11 cellular contexts compared by ENCODE assay signal in genomic region chr7:129840757-129841156, GRCh38.
DNase-seq lines count a peak whose midpoint lies in the region; ATAC-seq and TF ChIP-seq lines count a peak whose summit lies in the region.
"Had no signal": no experiment of that assay in that cellular context is flagged by ENCODE, and none has a peak within 500 bp of the region (broad histone marks: within the 10 kb centered on the region; RNA-seq: fewer than 3 reads in every experiment).

No MANE protein-coding gene starts in this region.

- peak; percentile 5 to 88; a peak in 3 of 4 replicates for TF ChIP-seq EP300 in SK-N-SH (IDR thresholded peaks at IDR 0.05; ENCODE audit: borderline replicate concordance in 1 of 2, low read depth in 1 of 2, low read length in 1 of 2)

- peak overlapping the region; percentile 44 to 61; a peak in 3 of 4 replicates for H3K27ac ChIP-seq in SK-N-SH (ENCODE audit: low read depth in 2 of 2, low read length in 1 of 2)
- H3K27ac ChIP-seq in psoas muscle: peak overlapping the region; percentile 23
- H3K27ac ChIP-seq: 22Rv1 had no signal

- H3K27me3 ChIP-seq in SK-N-SH (ENCODE audit: insufficient read depth): no peaks in the 10 kb centered on the region
- no peaks in the 10 kb centered on the region for H3K27me3 ChIP-seq in psoas muscle (ENCODE audit: insufficient read depth in 3 of 3, low read length in 2 of 3)

- H3K9me3 ChIP-seq in SK-N-SH: no peaks in the 10 kb centered on the region
- no peaks in the 10 kb centered on the region for H3K9me3 ChIP-seq in psoas muscle

- CTCF ChIA-PET in SK-N-SH (lab: Yijun Ruan, JAX): interaction anchor here (1.0 to 8.9 kb wide), 6 partner anchors 11 to 188 kb away, joined by 3 to 54 read pairs (median 14); no protein-coding TSS in a partner anchor

- no peaks in the 10 kb centered on the region for H3K9me2 ChIP-seq in SK-N-SH

- no peak for TF ChIP-seq RAD21 in SK-N-SH (IDR thresholded peaks at IDR 0.05; ENCODE audit: low read length)

- H3K4me1 ChIP-seq in SK-N-SH (ENCODE audit: control insufficient read depth in 1 of 2, insufficient read depth in 2 of 2, low read depth in 1 of 2, low read length in 1 of 2) (peaks cover 28 to 32% of the 10 kb centered on the region in 2 experiments), psoas muscle (peaks cover 51% of the 10 kb centered on the region)

- ATAC-seq in psoas muscle (peak in 2 of 4 donors; percentile 36 to 42), GM21576 (IDR thresholded peaks at IDR 0.05; ENCODE audit: unreplicated experiment) (no peak)

- DNase-seq in DMS79 treated with DMSO at 0.1 percent for 48 hours (lab: John Stamatoyannopoulos, UW) (peak; percentile 25), DMS79 (lab: John Stamatoyannopoulos, UW) (no peak), SK-N-SH (no peak), fibroblast of peridontal ligament (ENCODE audit: extremely low read depth) (peak; percentile 51), psoas muscle (no peak), NCI-H345 (lab: John Stamatoyannopoulos, UW) (no peak), foreskin melanocyte (no peak)
- DNase-seq: activated naive CD4-positive, alpha-beta T cell treated with anti-CD3 and anti-CD28 coated beads for 36 hours; DND-41 had no signal

- H2AFZ ChIP-seq in SK-N-SH (ENCODE audit: low read depth): no peak overlapping the region

- no peak overlapping the region for H3K9ac ChIP-seq in SK-N-SH

- H3K4me3 ChIP-seq in SK-N-SH (ENCODE audit: low read depth in 2 of 2, low read length in 1 of 2) (no peak overlapping the region), psoas muscle (no peak overlapping the region)

- WGBS in SK-N-SH (ENCODE audit: low lambda C conversion rate): 52% methylated on average over 4 of the region's 4 CpGs
- WGBS in psoas muscle, 3 donors: 37 to 44% (median 38%) methylated on average over 4 of the region's 4 CpGs

- TF ChIP-seq CTCF in SK-N-SH (IDR thresholded peaks at IDR 0.05): no peak
- no peak for TF ChIP-seq CTCF in psoas muscle (IDR thresholded peaks at IDR 0.05)

- H3K4me2 ChIP-seq in SK-N-SH: no peak overlapping the region

- H3K79me2 ChIP-seq in SK-N-SH (ENCODE audit: insufficient read depth): peaks cover 54% of the 10 kb centered on the region

- intact Hi-C loops in psoas muscle (cut with DNase I): no loop called here

- H3K36me3 ChIP-seq in SK-N-SH (replicated peaks in 1 of 2; ENCODE audit: control insufficient read depth in 1 of 2, insufficient read depth in 2 of 2, low read length in 1 of 2): peaks cover 28 to 40% of the 10 kb centered on the region in 2 experiments
- H3K36me3 ChIP-seq in psoas muscle (ENCODE audit: insufficient read depth in 1 of 2, low read depth in 1 of 2): peaks cover 0 to 34% of the 10 kb centered on the region in 2 donors

- H4K20me1 ChIP-seq in SK-N-SH (ENCODE audit: insufficient read depth): no peaks in the 10 kb centered on the region

- POLR2A ChIA-PET in SK-N-SH (lab: Yijun Ruan, JAX): no interaction called here

- H3F3A ChIP-seq in SK-N-SH (replicated peaks; ENCODE audit: insufficient read depth): peaks cover 33% of the 10 kb centered on the region

TF ChIP-seq in SK-N-SH, 30 proteins besides CTCF, POLR2A, EP300 and RAD21 (continues in another document):
- TF ChIP-seq REST (IDR thresholded peaks at IDR 0.05; ENCODE audit: low read depth, low read length) (0 out of 2 replicates have a peak, but pooled peaks have one; percentile 45), MXI1 (IDR thresholded peaks at IDR 0.05; ENCODE audit: low read depth, low read length) (no peak), RXRA (IDR thresholded peaks at IDR 0.05; ENCODE audit: borderline replicate concordance, low read depth) (peak; percentile 84), MAX (IDR thresholded peaks at IDR 0.05; ENCODE audit: low read depth) (peak; percentile 45), SIN3A (IDR thresholded peaks at IDR 0.05; ENCODE audit: borderline replicate concordance, low read depth, low read length) (peak; percentile 69; the same call in 1 of the 2 replicates), FOXM1 (IDR thresholded peaks at IDR 0.05; ENCODE audit: low read depth) (peak; percentile 57; the same call in 1 of the 2 replicates), FOSL2 (IDR thresholded peaks at IDR 0.05; ENCODE audit: borderline replicate concordance, low read depth) (peak; percentile 16; the same call in 1 of the 2 replicates), TCF12 (IDR thresholded peaks at IDR 0.05) (peak; percentile 91), USF1 (IDR thresholded peaks at IDR 0.05; ENCODE audit: borderline replicate concordance, low read depth) (no peak), PBX3 (IDR thresholded peaks at IDR 0.05) (peak; percentile 84), ZBTB33 (IDR thresholded peaks at IDR 0.05; ENCODE audit: borderline replicate concordance, low read depth) (no peak; the same call in 1 of the 2 replicates), NFIC (IDR thresholded peaks at IDR 0.05; ENCODE audit: borderline replicate concordance) (peak; percentile 94), RFX5 (IDR thresholded peaks at IDR 0.05; ENCODE audit: low read length) (no peak), YY1 (IDR thresholded peaks at IDR 0.05; ENCODE audit: low read depth) (peak; percentile 43; the same call in 1 of the 2 replicates), IRF3 (IDR thresholded peaks at IDR 0.05; ENCODE audit: low read depth, low read length) (no peak), POLR2AphosphoS5 (IDR thresholded peaks at IDR 0.05; ENCODE audit: low read depth, low read length) (no peak; the same call in 1 of the 2 replicates)

Comparison
In these comparisons a context has a peak if more than half of its experiments do, and no peak if none do; other contexts are left out.
1. DNase-seq: peak in DMS79 treated with DMSO at 0.1 percent for 48 hours (single experiment) and fibroblast of peridontal ligament (single experiment); none in DMS79 (single experiment), SK-N-SH (single experiment), psoas muscle (0 of 2), NCI-H345 (single experiment) and foreskin melanocyte (single experiment).